ENCODE assay signal across 9 cellular contexts in genomic region chr11:128492903-128493569, GRCh38.
DNase-seq lines count a peak whose midpoint lies in the region; ATAC-seq, FAIRE-seq and TF ChIP-seq lines count a peak whose summit lies in the region.
"Had no signal": no experiment of that assay in that cellular context is flagged by ENCODE, and none has a peak within 500 bp of the region (broad histone marks: within the 10 kb centered on the region; RNA-seq: fewer than 3 reads in every experiment).

No MANE protein-coding gene starts in this region.

- no peak for TF ChIP-seq EP300 in GM12878 (IDR thresholded peaks at IDR 0.05; ENCODE audit: borderline replicate concordance in 1 of 2, control insufficient read depth in 1 of 2, low read depth in 2 of 2, low read length in 2 of 2)

- no peak overlapping the region for H3K4ac ChIP-seq in neuronal stem cell (ENCODE audit: low read length)

- H3K79me2 ChIP-seq in Karpas-422 (ENCODE audit: low read length) (peaks cover 90% of the 10 kb centered on the region), GM12878 (ENCODE audit: control insufficient read depth, insufficient read depth, low read length) (peaks cover 76% of the 10 kb centered on the region)

- peak overlapping the region; percentile 8 for H3K18ac ChIP-seq in neuronal stem cell (ENCODE audit: low read length)

- H3K4me3 ChIP-seq in Karpas-422 (ENCODE audit: low read length) = no peak overlapping the region
- no peak overlapping the region for H3K4me3 ChIP-seq in GM12878
- no peak overlapping the region for H3K4me3 ChIP-seq in neuronal stem cell (ENCODE audit: low read length in 2 of 2)

- intact Hi-C loops in GM12878 (cut with micrococcal nuclease; ENCODE audit: unreplicated experiment) = no loop called here

- POLR2A ChIA-PET in GM12878 (lab: Charles Lee) = interaction anchor here (1.1 to 3.9 kb wide), 4 partner anchors 9 to 25 kb away, joined by 4 to 23 read pairs (median 6); no protein-coding TSS in a partner anchor

- peaks cover 36% of the 10 kb centered on the region for H3K36me3 ChIP-seq in Karpas-422 (ENCODE audit: insufficient read depth, low read length)
- peaks cover 15 to 25% of the 10 kb centered on the region in 2 experiments for H3K36me3 ChIP-seq in GM12878 (ENCODE audit: control insufficient read depth in 2 of 2, insufficient read depth in 2 of 2, low read length in 1 of 2)
- H3K36me3 ChIP-seq in neuronal stem cell (replicated peaks in 1 of 2; ENCODE audit: control insufficient read depth in 2 of 2, insufficient read depth in 2 of 2, low read length in 2 of 2) = peaks cover 0 to 23% of the 10 kb centered on the region in 2 donors

- WGBS in GM12878 (ENCODE audit: insufficient coverage, insufficient replicate concordance, low lambda C conversion rate, missing lambda C conversion rate) = 44% methylated on average over 5 of the region's 5 CpGs
- WGBS in neuronal stem cell (ENCODE audit: extremely low coverage in 2 of 2, insufficient read length in 2 of 2, insufficient replicate concordance in 1 of 2), 2 donors = no CpG with 5 or more reads among the region's 5 CpGs

- H3K4me1 ChIP-seq in Karpas-422 (ENCODE audit: low read length) = peaks cover 94% of the 10 kb centered on the region
- H3K4me1 ChIP-seq in GM12878 (ENCODE audit: control insufficient read depth, insufficient read depth, low read length) = peaks cover 62% of the 10 kb centered on the region
- H3K4me1 ChIP-seq in neuronal stem cell (ENCODE audit: control insufficient read depth in 2 of 2, insufficient read depth in 1 of 2, low read depth in 1 of 2, low read length in 2 of 2) = peaks cover 4 to 30% of the 10 kb centered on the region in 2 donors

- H2BK15ac ChIP-seq in neuronal stem cell (ENCODE audit: low read length) = no peak overlapping the region

- H3K9me3 ChIP-seq in Karpas-422 (ENCODE audit: low read length) = no peaks in the 10 kb centered on the region
- no peaks in the 10 kb centered on the region for H3K9me3 ChIP-seq in GM12878 (replicated peaks; ENCODE audit: control insufficient read depth, insufficient read depth, low read length)
- no peaks in the 10 kb centered on the region for H3K9me3 ChIP-seq in neuronal stem cell (replicated peaks in 1 of 2; ENCODE audit: control insufficient read depth in 2 of 2, insufficient read depth in 1 of 2, low read depth in 1 of 2, low read length in 2 of 2)

- CTCF ChIA-PET in GM12878 (lab: Yijun Ruan, JAX) = interaction anchor here (1.3 to 2.7 kb wide), 3 partner anchors 9 to 24 kb away, joined by 3 to 19 read pairs (median 4); no protein-coding TSS in a partner anchor

- H3K9me2 ChIP-seq in Karpas-422 (replicated peaks; ENCODE audit: insufficient read depth, low read length) = no peaks in the 10 kb centered on the region

- H3K79me1 ChIP-seq in neuronal stem cell (ENCODE audit: low read depth, low read length) = no peaks in the 10 kb centered on the region

- TF ChIP-seq CTCF in GM12878 (IDR thresholded peaks at IDR 0.05 in 2 of 3, conservative IDR thresholded peaks at IDR 0.05 in 1 of 3; ENCODE audit: control insufficient read depth in 2 of 3, extremely low read depth in 1 of 3, insufficient read depth in 1 of 3, low read depth in 3 of 3, low read length in 3 of 3) = no peak

- H2BK120ac ChIP-seq in neuronal stem cell (ENCODE audit: low read depth, low read length) = no peak overlapping the region

- DNase-seq in Ammon's horn (ENCODE audit: low spot score) = peak; percentile 24
- DNase-seq in Karpas-422 = no peak
- DNase-seq in GM12878 (ENCODE audit: low read depth, low spot score) = no peak
- DNase-seq in neuronal stem cell (ENCODE audit: low spot score) = no peak
- no peak for DNase-seq in stimulated activated CD4-positive, alpha-beta T cell treated with anti-CD3 and anti-CD28 coated beads, Interleukin-2, amount 100 ng/mL, for 48 hours
- no peak for DNase-seq in AG08395 (ENCODE audit: low spot score)
- no peak for DNase-seq in HuH-7.5 (ENCODE audit: low spot score)
- DNase-seq: DMS 273 treated with DMSO at 0.1 percent for 48 hours had no signal

- no peaks in the 10 kb centered on the region for H3K27me3 ChIP-seq in Karpas-422 (ENCODE audit: low read length)
- no peaks in the 10 kb centered on the region for H3K27me3 ChIP-seq in GM12878 (replicated peaks in 1 of 2; ENCODE audit: control insufficient read depth in 2 of 2, insufficient read depth in 2 of 2, low read length in 1 of 2)
- H3K27me3 ChIP-seq in neuronal stem cell (ENCODE audit: control insufficient read depth in 3 of 3, insufficient read depth in 3 of 3, low read depth in 1 of 3, low read length in 3 of 3) = peaks cover 0 to 6% (median 0%) of the 10 kb centered on the region in 3 experiments

- H2BK5ac ChIP-seq in neuronal stem cell (ENCODE audit: low read length) = no peak overlapping the region

- no peak overlapping the region for H4K8ac ChIP-seq in neuronal stem cell (ENCODE audit: low read depth, low read length)

- H2AFZ ChIP-seq in Karpas-422 (ENCODE audit: low read length) (no peak overlapping the region), GM12878 (ENCODE audit: control insufficient read depth, low read depth, low read length) (no peak overlapping the region), neuronal stem cell (ENCODE audit: low read length) (no peak overlapping the region)

- BruUV-seq in GM12878 (replicated peaks; lab: Mats Ljungman, UMichigan) = no TSS peak

- RAD21 ChIA-PET in GM12878 (lab: Charles Lee; ENCODE audit: unreplicated experiment) = interaction anchor here (0.8 to 1.8 kb wide), 4 partner anchors 8 to 135 kb away, joined by 3 to 6 read pairs (median 4); no protein-coding TSS in a partner anchor

- no peak overlapping the region for H2BK12ac ChIP-seq in neuronal stem cell (ENCODE audit: low read length)

- no peak for TF ChIP-seq POLR2A in GM12878 (IDR thresholded peaks at IDR 0.05; ENCODE audit: low read depth, low read length)

- no peak overlapping the region for H3K23ac ChIP-seq in neuronal stem cell (ENCODE audit: low read depth, low read length, poor library complexity)

- in situ Hi-C loops in GM12878 (cut with MboI) = no loop called here

- H3K4me2 ChIP-seq in Karpas-422 (ENCODE audit: low read depth, low read length, poor library complexity, severe bottlenecking) (peak overlapping the region; percentile 30), GM12878 (ENCODE audit: control insufficient read depth, insufficient read depth) (peak overlapping the region; percentile 26; the same call in 1 of the 2 replicates), neuronal stem cell (ENCODE audit: insufficient read depth, low read length, poor library complexity, severe bottlenecking) (no peak overlapping the region)

- H3K14ac ChIP-seq in neuronal stem cell (ENCODE audit: low read length) = no peak overlapping the region

- FAIRE-seq in GM12878 (lab: Jason Lieb, UNC) = no peak

- ATAC-seq in GM12878 (no peak), HG03108 (IDR thresholded peaks at IDR 0.05; ENCODE audit: unreplicated experiment) (no peak)

- peaks cover 12% of the 10 kb centered on the region; the same call in 1 of the 2 replicates for H4K20me1 ChIP-seq in Karpas-422 (ENCODE audit: insufficient read depth, low read depth, low read length)
- no peaks in the 10 kb centered on the region for H4K20me1 ChIP-seq in GM12878 (ENCODE audit: control insufficient read depth, insufficient read depth)

- SMC1A ChIA-PET in GM12878 (lab: Charles Lee; ENCODE audit: uncharacterized antibody, unreplicated experiment) = interaction anchor here (0.8 to 1.9 kb wide), 9 partner anchors 9 to 203 kb away, joined by 3 to 8 read pairs (median 4); no protein-coding TSS in a partner anchor

- TF ChIP-seq RAD21 in GM12878 (IDR thresholded peaks at IDR 0.05; ENCODE audit: insufficient read depth, low read depth, low read length) = no peak

- H3K9ac ChIP-seq in Karpas-422 (ENCODE audit: low read length) (no peak overlapping the region), GM12878 (ENCODE audit: control insufficient read depth, insufficient read depth, low read length) (no peak overlapping the region), neuronal stem cell (ENCODE audit: low read depth, low read length, poor library complexity) (no peak overlapping the region)

- H4K91ac ChIP-seq in neuronal stem cell (ENCODE audit: low read depth, low read length, poor library complexity) = no peak overlapping the region

- H2AK5ac ChIP-seq in neuronal stem cell (ENCODE audit: low read depth, low read length) = no peak overlapping the region

- H3K27ac ChIP-seq in Karpas-422 (ENCODE audit: low read length) = peak overlapping the region; percentile 93
- H3K27ac ChIP-seq in GM12878 (ENCODE audit: control insufficient read depth, insufficient read depth) = peak overlapping the region; percentile 66
- H3K27ac ChIP-seq in neuronal stem cell (replicated peaks; ENCODE audit: low read length) = no peak overlapping the region

TF ChIP-seq in GM12878, 131 proteins besides CTCF, POLR2A, EP300 and RAD21 (continues in another document):
- TF ChIP-seq PKNOX1 (IDR thresholded peaks at IDR 0.05) (no peak), GABPA (IDR thresholded peaks at IDR 0.05; ENCODE audit: low read depth) (no peak), RB1 (IDR thresholded peaks at IDR 0.05; ENCODE audit: borderline replicate concordance) (no peak), RFX5 (IDR thresholded peaks at IDR 0.05; ENCODE audit: low read depth, low read length) (no peak), NR2C2 (IDR thresholded peaks at IDR 0.05; ENCODE audit: borderline replicate concordance, control insufficient read depth, insufficient read length, low read depth) (no peak), MTA3 (IDR thresholded peaks at IDR 0.05; ENCODE audit: borderline replicate concordance, low read length) (no peak)
